In genomic region chr1:201536542-201536941, GRCh38 we compare ENCODE assay signal across 9 cellular contexts. TPM values are rescaled to one million over a fixed set of nuclear protein-coding genes. Genes with fewer than 3 reads are reported as not detected.
DNase-seq lines count a peak whose midpoint lies in the region; ATAC-seq and TF ChIP-seq lines count a peak whose summit lies in the region.
"Had no signal": no experiment of that assay in that cellular context is flagged by ENCODE, and none has a peak within 500 bp of the region (broad histone marks: within the 10 kb centered on the region; RNA-seq: fewer than 3 reads in every experiment).

No MANE protein-coding gene starts in this region.

- CTCF ChIA-PET in SK-N-SH (lab: Yijun Ruan, JAX) = interaction anchor here (1.2 to 14.0 kb wide), 6 partner anchors 22 to 256 kb away, joined by 3 to 196 read pairs (median 71); no protein-coding TSS in a partner anchor
- CTCF ChIA-PET in CD4-positive, alpha-beta memory T cell (lab: Charles Lee; ENCODE audit: partially characterized antibody) = no interaction called here

- H3K9me3 ChIP-seq in SK-N-SH (no peaks in the 10 kb centered on the region), MM.1S (replicated peaks; ENCODE audit: insufficient read depth, low read length) (no peaks in the 10 kb centered on the region)
- H3K9me3 ChIP-seq in CD4-positive, alpha-beta memory T cell (ENCODE audit: control insufficient read depth in 1 of 2, low read length in 2 of 2) = no peaks in the 10 kb centered on the region
- H3K9me3 ChIP-seq: adrenal gland had no signal

- TF ChIP-seq EP300 in SK-N-SH (IDR thresholded peaks at IDR 0.05; ENCODE audit: borderline replicate concordance in 1 of 2, low read depth in 1 of 2, low read length in 1 of 2) = no peak

- POLR2A ChIA-PET in SK-N-SH (lab: Yijun Ruan, JAX) = no interaction called here
- POLR2A ChIA-PET in CD4-positive, alpha-beta memory T cell (lab: Charles Lee; ENCODE audit: partially characterized antibody) = no interaction called here

- peaks cover 28 to 36% of the 10 kb centered on the region in 2 experiments for H3K4me1 ChIP-seq in SK-N-SH (ENCODE audit: control insufficient read depth in 1 of 2, insufficient read depth in 2 of 2, low read depth in 1 of 2, low read length in 1 of 2)
- H3K4me1 ChIP-seq in CD4-positive, alpha-beta memory T cell (ENCODE audit: insufficient read depth, low read length) = peaks cover 19% of the 10 kb centered on the region
- H3K4me1 ChIP-seq in MM.1S (ENCODE audit: low read length) = no peaks in the 10 kb centered on the region

- H3K27ac ChIP-seq in SK-N-SH (ENCODE audit: low read depth in 2 of 2, low read length in 1 of 2) = peak overlapping the region; percentile 56 to 94
- H3K27ac ChIP-seq in CD4-positive, alpha-beta memory T cell (ENCODE audit: low read depth, low read length) = no peak overlapping the region
- H3K27ac ChIP-seq in MM.1S (ENCODE audit: low read length) = no peak overlapping the region

- H3F3A ChIP-seq in SK-N-SH (replicated peaks; ENCODE audit: insufficient read depth) (peaks cover 62% of the 10 kb centered on the region), MM.1S (ENCODE audit: insufficient read depth, low read length) (no peaks in the 10 kb centered on the region)

- ATAC-seq in GM18519 (IDR thresholded peaks at IDR 0.05; ENCODE audit: low FRiP score, unreplicated experiment) (no peak), GM18867 (IDR thresholded peaks at IDR 0.05; ENCODE audit: unreplicated experiment) (no peak)

- H3K9me2 ChIP-seq in SK-N-SH (no peaks in the 10 kb centered on the region), MM.1S (replicated peaks; ENCODE audit: insufficient read depth, low read length) (no peaks in the 10 kb centered on the region)

- H3K9ac ChIP-seq in SK-N-SH (peak overlapping the region; percentile 50; the same call in 1 of the 2 replicates), MM.1S (ENCODE audit: low read length) (no peak overlapping the region)

- no peaks in the 10 kb centered on the region for H3K36me3 ChIP-seq in SK-N-SH (replicated peaks in 1 of 2; ENCODE audit: control insufficient read depth in 1 of 2, insufficient read depth in 2 of 2, low read length in 1 of 2)
- H3K36me3 ChIP-seq in CD4-positive, alpha-beta memory T cell (ENCODE audit: insufficient read depth, low read length) = no peaks in the 10 kb centered on the region
- no peaks in the 10 kb centered on the region for H3K36me3 ChIP-seq in MM.1S (replicated peaks; ENCODE audit: insufficient read depth, low read length)
- H3K36me3 ChIP-seq: adrenal gland had no signal

- H3K4me3 ChIP-seq in SK-N-SH (ENCODE audit: low read depth in 2 of 2, low read length in 1 of 2) = peak overlapping the region in 1 of 2 experiments; percentile 50; a peak in 3 of 4 replicates
- peak overlapping the region; percentile 15 to 45 for H3K4me3 ChIP-seq in foreskin fibroblast (ENCODE audit: low read depth in 1 of 2, low read length in 2 of 2)
- H3K4me3 ChIP-seq in skeletal muscle cell (ENCODE audit: low read depth, low read length) = peak overlapping the region; percentile 25
- no peak overlapping the region for H3K4me3 ChIP-seq in CD4-positive, alpha-beta memory T cell (ENCODE audit: low read length in 2 of 2)
- no peak overlapping the region for H3K4me3 ChIP-seq in MM.1S (ENCODE audit: low read length)
- H3K4me3 ChIP-seq: adrenal gland had no signal

- intact Hi-C loops in CD4-positive, alpha-beta memory T cell (cut with micrococcal nuclease) = no loop called here

- no peak overlapping the region for H3K27ac Mint-ChIP-seq in CD4-positive, alpha-beta memory T cell

- no peak for TF ChIP-seq RAD21 in SK-N-SH (IDR thresholded peaks at IDR 0.05; ENCODE audit: low read length)

- TF ChIP-seq CTCF in SK-N-SH (IDR thresholded peaks at IDR 0.05) (no peak), foreskin fibroblast (IDR thresholded peaks at IDR 0.05; ENCODE audit: low read depth, low read length) (no peak), MM.1S (IDR thresholded peaks at IDR 0.05; ENCODE audit: low read length) (no peak)

- no peak overlapping the region for H3K4me3 Mint-ChIP-seq in CD4-positive, alpha-beta memory T cell

- H3K9me3 Mint-ChIP-seq in CD4-positive, alpha-beta memory T cell = no peaks in the 10 kb centered on the region

- H2AFZ ChIP-seq in SK-N-SH (ENCODE audit: low read depth) = no peak overlapping the region
- H2AFZ ChIP-seq in MM.1S (ENCODE audit: low read length) = no peak overlapping the region

- DNase-seq in EH (ENCODE audit: low read depth) = peak; percentile 95
- DNase-seq in SK-N-SH = no peak
- peak; percentile 86 to 95 for DNase-seq in foreskin fibroblast
- no peak for DNase-seq in skeletal muscle cell (ENCODE audit: low read depth)
- no peak for DNase-seq in CD4-positive, alpha-beta memory T cell
- DNase-seq in MM.1S = no peak

- H4K20me1 ChIP-seq in SK-N-SH (ENCODE audit: insufficient read depth) = no peaks in the 10 kb centered on the region; the same call in 1 of the 2 replicates
- H4K20me1 ChIP-seq in MM.1S (ENCODE audit: insufficient read depth, low read length) = no peaks in the 10 kb centered on the region

- H3K27me3 Mint-ChIP-seq in CD4-positive, alpha-beta memory T cell = peaks cover 36 to 47% of the 10 kb centered on the region in 2 donors

- H3K79me2 ChIP-seq in SK-N-SH (ENCODE audit: insufficient read depth) (peaks cover 42% of the 10 kb centered on the region), MM.1S (ENCODE audit: low read length) (no peaks in the 10 kb centered on the region)

- H3K4me2 ChIP-seq in SK-N-SH (peak overlapping the region; percentile 93), MM.1S (ENCODE audit: low read depth, low read length) (no peak overlapping the region)

- H3K27me3 ChIP-seq in SK-N-SH (ENCODE audit: insufficient read depth) (no peaks in the 10 kb centered on the region), MM.1S (replicated peaks; ENCODE audit: insufficient read depth, low read length) (peaks cover 40% of the 10 kb centered on the region)
- H3K27me3 ChIP-seq in CD4-positive, alpha-beta memory T cell (ENCODE audit: insufficient read depth, low read length) = peaks cover 27% of the 10 kb centered on the region

- peaks cover 12 to 32% of the 10 kb centered on the region in 2 donors for H3K36me3 Mint-ChIP-seq in CD4-positive, alpha-beta memory T cell

- WGBS in SK-N-SH (ENCODE audit: low lambda C conversion rate) = 29% methylated on average over 4 of the region's 4 CpGs

- peaks cover 7 to 31% (median 18%) of the 10 kb centered on the region in 4 donors for H3K4me1 Mint-ChIP-seq in CD4-positive, alpha-beta memory T cell

TF ChIP-seq in SK-N-SH, 30 proteins besides CTCF, POLR2A, EP300 and RAD21 (continues in another document):
- TF ChIP-seq GABPA (IDR thresholded peaks at IDR 0.05; ENCODE audit: low read depth) = no peak
- TF ChIP-seq FOXM1 (IDR thresholded peaks at IDR 0.05; ENCODE audit: low read depth) = no peak
- no peak for TF ChIP-seq USF2 (IDR thresholded peaks at IDR 0.05; ENCODE audit: borderline replicate concordance, low read depth, low read length)
- no peak for TF ChIP-seq RXRA (IDR thresholded peaks at IDR 0.05; ENCODE audit: borderline replicate concordance, low read depth)
- TF ChIP-seq TEAD4 (IDR thresholded peaks at IDR 0.05; ENCODE audit: borderline replicate concordance, insufficient read depth) = no peak
- no peak; the same call in 1 of the 2 replicates for TF ChIP-seq POLR2AphosphoS5 (IDR thresholded peaks at IDR 0.05; ENCODE audit: low read depth, low read length)
- TF ChIP-seq MEF2A (IDR thresholded peaks at IDR 0.05; ENCODE audit: borderline replicate concordance, low read depth) = no peak
- peak; percentile 56; the same call in 1 of the 2 replicates for TF ChIP-seq TCF12 (IDR thresholded peaks at IDR 0.05)
- peak; percentile 91 for TF ChIP-seq FOSL2 (IDR thresholded peaks at IDR 0.05; ENCODE audit: borderline replicate concordance, low read depth)
- peak; percentile 64 for TF ChIP-seq NFIC (IDR thresholded peaks at IDR 0.05; ENCODE audit: borderline replicate concordance)
- no peak for TF ChIP-seq ZBTB33 (IDR thresholded peaks at IDR 0.05; ENCODE audit: borderline replicate concordance, low read depth)
- no peak for TF ChIP-seq TAF1 (IDR thresholded peaks at IDR 0.05; ENCODE audit: borderline replicate concordance, low read depth, low read length)
- TF ChIP-seq FOXJ3 (CRISPR knock-in tag; IDR thresholded peaks at IDR 0.05) = no peak
- no peak for TF ChIP-seq ELF1 (IDR thresholded peaks at IDR 0.05)
- TF ChIP-seq JUND (IDR thresholded peaks at IDR 0.05) = peak; percentile 82

RNA-seq across cellular contexts. Expression of gene NAV1, which starts 2.4 kb away (rescaled TPM):
- polyA plus RNA-seq in SK-N-SH (2012; rRNA removed) = 13.3 and 16.1 TPM in 2 replicates
- polyA plus RNA-seq in SK-N-SH (2012; cell fraction: cytosol; rRNA removed) = 11.1 and 14.3 TPM in 2 replicates
- polyA plus RNA-seq in SK-N-SH (2012; cell fraction: nucleus; rRNA removed) = 39.7 and 44.9 TPM in 2 replicates
- total RNA-seq in CD4-positive, alpha-beta memory T cell = 1 to 10 TPM; 4.7 TPM
- polyA plus RNA-seq in CD4-positive, alpha-beta memory T cell = 1 to 10 TPM in 1 of 2 donors, under 1 TPM in 1; 0.29 to 2.8 TPM

RNA-seq across cellular contexts. Expression of gene CSRP1, which starts 29.6 kb away (rescaled TPM):
- 317 and 373 TPM in 2 replicates for polyA plus RNA-seq in SK-N-SH (2012; rRNA removed)
- polyA plus RNA-seq in SK-N-SH (2012; cell fraction: cytosol; rRNA removed) = 237 and 288 TPM in 2 replicates
- 358 and 396 TPM in 2 replicates for polyA plus RNA-seq in SK-N-SH (2012; cell fraction: nucleus; rRNA removed)
- total RNA-seq in CD4-positive, alpha-beta memory T cell = 10 to 100 TPM; 34.2 to 36.0 TPM
- polyA plus RNA-seq in CD4-positive, alpha-beta memory T cell = 10 to 100 TPM; 74.6 to 79.3 TPM

Comparison
In these comparisons a context has a peak if more than half of its experiments do, and no peak if none do; other contexts are left out.
1. DNase-seq: peak in EH (single experiment) and foreskin fibroblast (2 of 2); none in SK-N-SH (single experiment), skeletal muscle cell (single experiment), CD4-positive, alpha-beta memory T cell (0 of 5) and MM.1S (single experiment).
2. H3K27ac ChIP-seq: peak in SK-N-SH (2 of 2); none in CD4-positive, alpha-beta memory T cell (single experiment) and MM.1S (single experiment).
3. H3K4me3 ChIP-seq: peak in foreskin fibroblast (2 of 2) and skeletal muscle cell (single experiment); none in CD4-positive, alpha-beta memory T cell (0 of 2) and MM.1S (single experiment).